ENCODE assay signal across 8 cellular contexts in genomic region chr19:18152817-18153554, GRCh38. TPM values are rescaled to one million over a fixed set of nuclear protein-coding genes. Genes with fewer than 3 reads are reported as not detected.
DNase-seq lines count a peak whose midpoint lies in the region; ATAC-seq and TF ChIP-seq lines count a peak whose summit lies in the region.

PIK3R2 (plus strand) TSS chr19:18153163; CDS start chr19:18155880, 2,717 bp downstream.

- TF ChIP-seq CTCF in lung (IDR thresholded peaks at IDR 0.05; ENCODE audit: control extremely low read depth, extremely low read depth) = no peak

- H3K27ac ChIP-seq in effector memory CD4-positive, alpha-beta T cell (ENCODE audit: insufficient read depth, low read length, poor library complexity, severe bottlenecking) = peak within 1 kb of the TSS; percentile 83
- H3K27ac ChIP-seq in lung (ENCODE audit: low read depth in 1 of 2, low read length in 1 of 2) = peak within 1 kb of the TSS; percentile 95 to 96

- no peaks in the 10 kb centered on the region for H3K9me3 ChIP-seq in effector memory CD4-positive, alpha-beta T cell (ENCODE audit: control insufficient read depth, low read length)
- no peaks in the 10 kb centered on the region for H3K9me3 ChIP-seq in lung (ENCODE audit: control insufficient read depth in 2 of 2, insufficient read depth in 1 of 2, low read length in 1 of 2)

- WGBS in lung, 2 donors = 0 to 1% methylated on average over 69 to 86 of the region's 86 CpGs

- H3K4me1 ChIP-seq in effector memory CD4-positive, alpha-beta T cell (ENCODE audit: control insufficient read depth, insufficient read depth, low read length, poor library complexity, severe bottlenecking) = peaks cover 21% of the 10 kb centered on the region
- H3K4me1 ChIP-seq in lung (ENCODE audit: control insufficient read depth in 2 of 2, insufficient read depth in 2 of 2, low read length in 2 of 2) = peaks cover 0 to 16% of the 10 kb centered on the region in 2 donors

- no peaks in the 10 kb centered on the region for H3K27me3 ChIP-seq in effector memory CD4-positive, alpha-beta T cell (replicated peaks; ENCODE audit: control insufficient read depth, insufficient read depth, low read length, poor library complexity, severe bottlenecking)
- H3K27me3 ChIP-seq in lung (ENCODE audit: control insufficient read depth, insufficient read depth) = no peaks in the 10 kb centered on the region

- peak; percentile 100 for DNase-seq in COLO829 (ENCODE audit: low spot score)
- DNase-seq in HUDEP-2 (lab: John Stamatoyannopoulos, UW; ENCODE audit: unreplicated experiment in 76 of 76) = peak in 75 of 76 experiments; percentile 62 to 100 (median 99)
- DNase-seq in NOMO-1 treated with dmso at 0.1 percent for 144 hours (lab: John Stamatoyannopoulos, UW; ENCODE audit: unreplicated experiment) = peak; percentile 97
- DNase-seq in activated CD8-positive, alpha-beta memory T cell treated with anti-CD3 and anti-CD28 coated beads for 4 hours (ENCODE audit: low read depth in 2 of 2) = peak; percentile 99
- peak; percentile 97 to 100 (median 99) for DNase-seq in effector memory CD4-positive, alpha-beta T cell
- peak; percentile 100 for DNase-seq in lung (ENCODE audit: low spot score)
- DNase-seq in stimulated activated CD4-positive, alpha-beta T cell treated with anti-CD3 and anti-CD28 coated beads, TNF-alpha, amount 100 ng/mL, for 24 hours (ENCODE audit: low read depth in 3 of 3) = peak; percentile 99 to 100 (median 100)

- H3K4me3 ChIP-seq in effector memory CD4-positive, alpha-beta T cell (ENCODE audit: insufficient read depth, low read depth, low read length, poor library complexity, severe bottlenecking) = peak within 1 kb of the TSS; percentile 83
- peak within 1 kb of the TSS; percentile 83 for H3K4me3 ChIP-seq in lung

- H3K36me3 ChIP-seq in effector memory CD4-positive, alpha-beta T cell (ENCODE audit: control insufficient read depth, insufficient read depth, low read length) = no peaks in the 10 kb centered on the region
- peaks cover 0 to 11% of the 10 kb centered on the region in 2 donors for H3K36me3 ChIP-seq in lung (ENCODE audit: control insufficient read depth in 2 of 2, insufficient read depth in 2 of 2, low read length in 2 of 2)

- ATAC-seq in GM21390 (IDR thresholded peaks at IDR 0.05; ENCODE audit: unreplicated experiment) (peak; percentile 73), lung (ENCODE audit: insufficient read depth, low FRiP score) (peak; percentile 91)

RNA-seq across cellular contexts. Expression of gene PIK3R2, which starts in this region (rescaled TPM):
- total RNA-seq in lung = 10 to 100 TPM; 22.3 to 36.2 TPM
- 10 to 100 TPM in 1 of 2 donors, 1 to 10 TPM in 1; 7.0 to 18.4 TPM for polyA plus RNA-seq in lung

Comparison
In these comparisons a context has a peak if more than half of its experiments do, and no peak if none do; other contexts are left out.
1. Peak in every context shown above with its lines: DNase-seq, ATAC-seq, H3K4me3 ChIP-seq and H3K27ac ChIP-seq.